In the genomic region with DNA sequence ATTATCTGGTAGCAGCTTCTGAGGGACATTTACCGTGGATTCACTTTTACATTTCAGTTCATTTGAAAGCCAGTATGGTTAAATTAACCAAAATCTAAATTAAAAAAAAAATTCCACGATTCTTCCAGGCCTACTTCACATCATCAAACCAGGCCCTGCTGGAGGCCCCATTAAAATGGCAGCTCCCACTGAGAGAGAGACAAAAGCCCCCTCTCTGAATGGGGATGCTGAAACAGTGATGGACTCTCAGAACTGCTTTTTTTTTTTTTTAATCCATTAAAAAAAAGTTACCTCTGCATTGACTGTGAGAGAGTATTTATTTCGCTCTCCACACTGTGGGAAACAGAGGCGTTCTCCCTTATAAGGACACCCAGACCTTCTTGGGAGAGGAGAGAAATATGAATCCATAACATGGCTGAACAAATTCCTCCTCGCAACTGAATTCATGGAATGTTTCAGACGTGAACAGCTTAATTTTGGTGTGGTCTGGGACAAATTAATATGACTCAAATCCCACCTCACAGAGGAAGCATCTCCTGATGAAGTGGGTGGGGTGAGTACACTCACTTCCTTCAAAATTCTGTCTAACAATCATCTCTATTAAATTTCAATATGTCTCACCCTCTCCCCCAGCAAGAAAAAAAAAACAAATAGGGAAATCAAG, we compare ENCODE assay signal across 12 cellular contexts.
DNase-seq lines count a peak whose midpoint lies in the region; ATAC-seq and TF ChIP-seq lines count a peak whose summit lies in the region.
"Had no signal": no experiment of that assay in that cellular context is flagged by ENCODE, and none has a peak within 500 bp of the region (broad histone marks: within the 10 kb centered on the region; RNA-seq: fewer than 3 reads in every experiment).

No MANE protein-coding gene starts in this region.

- H3K9me3 ChIP-seq in iPS-15b (ENCODE audit: control insufficient read depth, insufficient read depth, low read length) (no peaks in the 10 kb centered on the region), psoas muscle (no peaks in the 10 kb centered on the region)

- no peak overlapping the region for H3K27ac ChIP-seq in psoas muscle
- H3K27ac ChIP-seq: cardiac muscle cell had no signal

- H3K36me3 ChIP-seq in iPS-15b (ENCODE audit: control insufficient read depth, insufficient read depth, low read length) (no peaks in the 10 kb centered on the region), psoas muscle (ENCODE audit: insufficient read depth in 1 of 2, low read depth in 1 of 2) (no peaks in the 10 kb centered on the region)
- H3K36me3 ChIP-seq: cardiac muscle cell had no signal

- H3K9me3 Mint-ChIP-seq in stimulated activated naive CD8-positive, alpha-beta T cell treated with anti-CD3 and anti-CD28 coated beads, Interleukin-15, Interleukin-2, amounts not matched to agents 100 ng/mL and 50 ng/mL, for 24 hours, result no peaks in the 10 kb centered on the region
- H3K9me3 Mint-ChIP-seq in progenitor cell of endocrine pancreas (ENCODE audit: low read depth), result no peaks in the 10 kb centered on the region

- no peak overlapping the region for H3K9ac ChIP-seq in iPS-15b (ENCODE audit: low read depth, low read length)

- DNase-seq in stimulated activated naive CD8-positive, alpha-beta T cell treated with anti-CD3 and anti-CD28 coated beads, Interleukin-15, Interleukin-2, amounts not matched to agents 100 U/mL and 50 U/mL, for 24 hours, result no peak
- DNase-seq in astrocyte of the spinal cord (ENCODE audit: low read depth, low spot score) (peak; percentile 79), psoas muscle (no peak), HT-29 (ENCODE audit: low spot score) (no peak), progenitor cell of endocrine pancreas (ENCODE audit: low spot score, unreplicated experiment) (no peak)
- DNase-seq: NCI-H1930, OCI-M1, T-helper 9 cell had no signal

- no peak for TF ChIP-seq CTCF in astrocyte of the spinal cord (IDR thresholded peaks at IDR 0.05; ENCODE audit: low read depth, low read length)
- no peak for TF ChIP-seq CTCF in psoas muscle (IDR thresholded peaks at IDR 0.05)
- TF ChIP-seq CTCF in progenitor cell of endocrine pancreas (IDR thresholded peaks at IDR 0.05; ENCODE audit: unreplicated experiment), result no peak

- peaks cover 12% of the 10 kb centered on the region for H3K4me1 ChIP-seq in iPS-15b (ENCODE audit: control insufficient read depth, insufficient read depth, low read length)
- no peaks in the 10 kb centered on the region for H3K4me1 ChIP-seq in psoas muscle

- H3K27ac Mint-ChIP-seq in stimulated activated naive CD8-positive, alpha-beta T cell treated with anti-CD3 and anti-CD28 coated beads, Interleukin-15, Interleukin-2, amounts not matched to agents 100 ng/mL and 50 ng/mL, for 24 hours, result peak overlapping the region; percentile 14
- H3K27ac Mint-ChIP-seq in progenitor cell of endocrine pancreas, result no peak overlapping the region

- no peak overlapping the region for H3K4me3 ChIP-seq in astrocyte of the spinal cord (ENCODE audit: low read depth, low read length)
- peak overlapping the region; percentile 64 for H3K4me3 ChIP-seq in iPS-15b (ENCODE audit: low read depth, low read length)
- H3K4me3 ChIP-seq in psoas muscle, result no peak overlapping the region
- H3K4me3 ChIP-seq: cardiac muscle cell had no signal

- H3K27me3 ChIP-seq in iPS-15b (ENCODE audit: control insufficient read depth, insufficient read depth, low read length) (peaks cover 9% of the 10 kb centered on the region), psoas muscle (ENCODE audit: insufficient read depth in 3 of 3, low read length in 2 of 3) (no peaks in the 10 kb centered on the region)
- H3K27me3 ChIP-seq: cardiac muscle cell had no signal

- H3K4me3 Mint-ChIP-seq in stimulated activated naive CD8-positive, alpha-beta T cell treated with anti-CD3 and anti-CD28 coated beads, Interleukin-15, Interleukin-2, amounts not matched to agents 100 ng/mL and 50 ng/mL, for 24 hours, result no peak overlapping the region
- no peak overlapping the region for H3K4me3 Mint-ChIP-seq in progenitor cell of endocrine pancreas (ENCODE audit: low read depth)

- 66 to 75% (median 72%) methylated on average over 6 of the region's 6 CpGs for WGBS in psoas muscle, 3 donors

- intact Hi-C loops in psoas muscle (cut with DNase I), result no loop called here

- H3K27me3 Mint-ChIP-seq in stimulated activated naive CD8-positive, alpha-beta T cell treated with anti-CD3 and anti-CD28 coated beads, Interleukin-15, Interleukin-2, amounts not matched to agents 100 ng/mL and 50 ng/mL, for 24 hours, result no peaks in the 10 kb centered on the region
- peaks cover 14% of the 10 kb centered on the region for H3K27me3 Mint-ChIP-seq in progenitor cell of endocrine pancreas

- H3K36me3 Mint-ChIP-seq in stimulated activated naive CD8-positive, alpha-beta T cell treated with anti-CD3 and anti-CD28 coated beads, Interleukin-15, Interleukin-2, amounts not matched to agents 100 ng/mL and 50 ng/mL, for 24 hours (ENCODE audit: low read depth), result no peaks in the 10 kb centered on the region
- no peaks in the 10 kb centered on the region for H3K36me3 Mint-ChIP-seq in progenitor cell of endocrine pancreas (ENCODE audit: insufficient read depth)

- H3K4me1 Mint-ChIP-seq in stimulated activated naive CD8-positive, alpha-beta T cell treated with anti-CD3 and anti-CD28 coated beads, Interleukin-15, Interleukin-2, amounts not matched to agents 100 ng/mL and 50 ng/mL, for 24 hours (ENCODE audit: low read depth), result peaks cover 3% of the 10 kb centered on the region
- peaks cover 11% of the 10 kb centered on the region for H3K4me1 Mint-ChIP-seq in progenitor cell of endocrine pancreas (ENCODE audit: low read depth)

- ATAC-seq in stimulated activated naive CD8-positive, alpha-beta T cell treated with anti-CD3 and anti-CD28 coated beads, Interleukin-15, Interleukin-2, amounts not matched to agents 100 U/mL and 50 U/mL, for 24 hours, result no peak
- ATAC-seq in psoas muscle (no peak), GM21515 (IDR thresholded peaks at IDR 0.05; ENCODE audit: unreplicated experiment) (no peak)

- in situ Hi-C loops in astrocyte of the spinal cord (cut with HindIII; ENCODE audit: low sequenced_read_pairs), result no loop called here
